In genomic region chr9:120890415-120891254, GRCh38 we compare ENCODE assay signal across 8 cellular contexts. TPM values are rescaled to one million over a fixed set of nuclear protein-coding genes. Genes with fewer than 3 reads are reported as not detected.
A peak's percentile ranks its signal among the peaks of the same experiment; 100 is the strongest.
DNase-seq lines count a peak whose midpoint lies in the region; TF ChIP-seq lines count a peak whose summit lies in the region.

No MANE protein-coding gene starts in this region.

- H3K4me3 Mint-ChIP-seq in activated naive CD8-positive, alpha-beta T cell: peak overlapping the region; percentile 82

- H3K9me3 ChIP-seq in Loucy (ENCODE audit: insufficient read depth, low read depth, low read length) (no peaks in the 10 kb centered on the region), prostate gland (no peaks in the 10 kb centered on the region)

- no peak overlapping the region for H2AFZ ChIP-seq in Loucy (ENCODE audit: low read length)

- H3F3A ChIP-seq in Loucy (ENCODE audit: low read depth): peaks cover 9% of the 10 kb centered on the region; the same call in 1 of the 2 replicates

- H3K27ac Mint-ChIP-seq in activated naive CD8-positive, alpha-beta T cell: peak overlapping the region; percentile 98

- intact Hi-C loops in prostate gland (cut with DNase I): loop anchor here (2.0 kb wide), 1 partner anchor 26 kb away; no protein-coding TSS in a partner anchor

- no peaks in the 10 kb centered on the region for H3K36me3 ChIP-seq in Loucy (ENCODE audit: insufficient read depth, low read length)
- H3K36me3 ChIP-seq in prostate gland: no peaks in the 10 kb centered on the region
- no peaks in the 10 kb centered on the region for H3K36me3 ChIP-seq in H7 (replicated peaks; ENCODE audit: control insufficient read depth, insufficient read depth, low read length)

- H3K9me2 ChIP-seq in Loucy (replicated peaks; ENCODE audit: low read depth, low read length): no peaks in the 10 kb centered on the region

- TF ChIP-seq POLR2A in prostate gland (IDR thresholded peaks at IDR 0.05): no peak

- peaks cover 78% of the 10 kb centered on the region for H3K4me1 Mint-ChIP-seq in activated naive CD8-positive, alpha-beta T cell (ENCODE audit: low read depth)

- H3K4me1 ChIP-seq in Loucy (ENCODE audit: insufficient read depth, low read length, poor library complexity, severe bottlenecking) (peaks cover 69% of the 10 kb centered on the region), prostate gland (replicated peaks) (peaks cover 7% of the 10 kb centered on the region)

- H3K27me3 Mint-ChIP-seq in activated naive CD8-positive, alpha-beta T cell: no peaks in the 10 kb centered on the region

- peak overlapping the region; percentile 0 for H3K4me3 ChIP-seq in Loucy (ENCODE audit: low read length, poor library complexity, severe bottlenecking)
- no peak overlapping the region for H3K4me3 ChIP-seq in prostate gland
- H3K4me3 ChIP-seq in H7 (ENCODE audit: insufficient read depth, low read depth, low read length): no peak overlapping the region

- WGBS in prostate gland: 60% methylated on average over 14 of the region's 14 CpGs

- no peaks in the 10 kb centered on the region for H3K27me3 ChIP-seq in Loucy (ENCODE audit: insufficient read depth, low read length, poor library complexity, severe bottlenecking)
- no peaks in the 10 kb centered on the region for H3K27me3 ChIP-seq in prostate gland (replicated peaks; ENCODE audit: insufficient read depth)
- peaks cover 11% of the 10 kb centered on the region for H3K27me3 ChIP-seq in H7 (ENCODE audit: control insufficient read depth, insufficient read depth, low read length)

- H3K79me2 ChIP-seq in Loucy (ENCODE audit: insufficient read depth, low read length): no peaks in the 10 kb centered on the region

- peak overlapping the region; percentile 62 for H3K9ac ChIP-seq in Loucy (ENCODE audit: low read depth, low read length, poor library complexity, severe bottlenecking)

- peak overlapping the region; percentile 71 for H3K4me2 ChIP-seq in Loucy (ENCODE audit: low read depth, low read length, poor library complexity, severe bottlenecking)

- no peaks in the 10 kb centered on the region for H3K9me3 Mint-ChIP-seq in activated naive CD8-positive, alpha-beta T cell (ENCODE audit: low read depth)

- no peaks in the 10 kb centered on the region for H4K20me1 ChIP-seq in Loucy (ENCODE audit: insufficient read depth, low read length, poor library complexity, severe bottlenecking)

- peaks cover 3% of the 10 kb centered on the region for H3K36me3 Mint-ChIP-seq in activated naive CD8-positive, alpha-beta T cell

- H3K27ac ChIP-seq in prostate gland: peak overlapping the region; percentile 31 to 56

- peak; percentile 53 for DNase-seq in COLO668 (lab: John Stamatoyannopoulos, UW; ENCODE audit: unreplicated experiment)
- DNase-seq in prostate gland (ENCODE audit: low spot score): no peak
- DNase-seq in HuH-7.5 (ENCODE audit: low spot score): no peak
- DNase-seq in H7: no peak
- DNase-seq in occipital lobe (lab: John Stamatoyannopoulos, UW): no peak
- no peak for DNase-seq in stimulated activated CD4-positive, alpha-beta T cell treated with anti-CD3 and anti-CD28 coated beads, Interleukin-4, amount 100 ng/mL, for 1 hour

- TF ChIP-seq CTCF in Loucy (conservative IDR thresholded peaks at IDR 0.05; ENCODE audit: low read length) (no peak), prostate gland (IDR thresholded peaks at IDR 0.05) (no peak)

RNA-seq across cellular contexts. Expression of gene PHF19, which starts 13.6 kb away (rescaled TPM):
- 10 to 100 TPM; 19.9 to 37.6 TPM for total RNA-seq in prostate gland
- total RNA-seq in H7 (2014; rRNA removed; shearing (Covaris generic)): 35.5 and 40.1 TPM in 2 replicates
- 4.1 TPM for total RNA-seq in occipital lobe

RNA-seq across cellular contexts. Expression of gene TRAF1, which starts 36.0 kb away (rescaled TPM):
- total RNA-seq in prostate gland (1 to 10 TPM; 3.1 to 6.9 TPM), occipital lobe (2.5 TPM)
- 0.97 and 1.4 TPM in 2 replicates for total RNA-seq in H7 (2014; rRNA removed; shearing (Covaris generic))

RNA-seq across cellular contexts. Expression of gene PSMD5, which starts 47.9 kb away (rescaled TPM):
- total RNA-seq in prostate gland (10 to 100 TPM; 30.0 to 36.3 TPM), occipital lobe (30.4 TPM)
- total RNA-seq in H7 (2014; rRNA removed; shearing (Covaris generic)): 24.3 and 25.6 TPM in 2 replicates
